ENCODE assay signal across 23 cellular contexts in the genomic region with DNA sequence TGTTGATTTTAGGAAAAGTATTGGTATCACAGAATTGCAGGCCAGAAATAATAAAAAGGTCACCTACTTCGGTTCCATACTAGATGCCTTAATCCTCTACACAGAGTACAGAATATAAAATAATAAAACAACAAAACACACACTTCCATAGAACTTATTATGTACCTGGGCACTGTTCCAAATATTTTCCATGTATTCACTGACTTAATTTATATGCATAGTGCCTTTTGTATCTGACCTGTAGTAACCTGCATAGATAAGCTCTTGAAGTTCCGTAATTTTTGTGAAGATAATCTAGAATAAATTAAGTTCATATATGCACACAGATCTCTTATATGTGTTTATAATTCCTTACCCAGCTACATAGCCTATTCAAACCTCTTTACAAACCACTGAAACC.
DNase-seq lines count a peak whose midpoint lies in the region; ATAC-seq and TF ChIP-seq lines count a peak whose summit lies in the region.
"Had no signal": no experiment of that assay in that cellular context is flagged by ENCODE, and none has a peak within 500 bp of the region (broad histone marks: within the 10 kb centered on the region; RNA-seq: fewer than 3 reads in every experiment).

No MANE protein-coding gene starts in this region.

- H3K23ac ChIP-seq in H9 (ENCODE audit: insufficient read length, low read depth, low read length), result no peak overlapping the region

- H3K9ac ChIP-seq in DND-41 (ENCODE audit: low read depth, low read length) (no peak overlapping the region), H9 (ENCODE audit: extremely low read depth, insufficient read length, low read length) (no peak overlapping the region)
- H3K9ac ChIP-seq: BLaER1 treated with 17β-estradiol and CSF1 and Interleukin-3, amounts not matched to agents 10 nM and 100 nM had no signal

- H4K8ac ChIP-seq in H9 (replicated peaks; ENCODE audit: insufficient read length, low read depth, low read length), result no peak overlapping the region

- ATAC-seq in DND-41 (ENCODE audit: insufficient read depth, low read depth) (no peak), left colon (peak; percentile 92), HG03108 (IDR thresholded peaks at IDR 0.05; ENCODE audit: unreplicated experiment) (no peak), GM21528 (IDR thresholded peaks at IDR 0.05; ENCODE audit: low FRiP score, unreplicated experiment) (no peak)
- ATAC-seq: CD8-positive, alpha-beta T cell; GM12878; HepG2; K562; PC-3 had no signal

- H3K27me3 Mint-ChIP-seq in H9 (ENCODE audit: low read depth), result no peaks in the 10 kb centered on the region

- H2AK5ac ChIP-seq in H9 (ENCODE audit: insufficient read length, low read length), result no peak overlapping the region

- H4K91ac ChIP-seq in H9 (ENCODE audit: insufficient read length, low read depth, low read length), result no peak overlapping the region

- H3K23me2 ChIP-seq in H9 (ENCODE audit: insufficient read length, low read depth, low read length, poor library complexity, severe bottlenecking), result no peaks in the 10 kb centered on the region

- H3K79me2 ChIP-seq in DND-41 (ENCODE audit: insufficient read depth, low read length) (peaks cover 67% of the 10 kb centered on the region), H9 (ENCODE audit: insufficient read depth, low read length) (no peaks in the 10 kb centered on the region; the same call in 1 of the 2 replicates)

- no peak overlapping the region for H3K14ac ChIP-seq in H9 (ENCODE audit: insufficient read depth, low read length)

- H3K4me1 Mint-ChIP-seq in H9, result no peaks in the 10 kb centered on the region

- intact Hi-C loops in left colon (cut with DNase I, micrococcal nuclease), result no loop called here

- peaks cover 45% of the 10 kb centered on the region for H3K36me3 ChIP-seq in DND-41 (ENCODE audit: insufficient read depth, low read length)
- H3K36me3 ChIP-seq: HAP-1 had no signal

- H3K9me3 ChIP-seq in DND-41 (ENCODE audit: insufficient read depth, low read length, severe bottlenecking) (no peaks in the 10 kb centered on the region), H9 (ENCODE audit: control insufficient read depth, low read depth, low read length) (no peaks in the 10 kb centered on the region)
- H3K9me3 ChIP-seq: HAP-1 had no signal

- no peak overlapping the region for H3T11ph ChIP-seq in H9 (ENCODE audit: low read length)

- TF ChIP-seq CTCF in DND-41 (IDR thresholded peaks at IDR 0.05; ENCODE audit: borderline replicate concordance, extremely low read depth, low read length, poor library complexity, severe bottlenecking) (no peak), H9 (conservative IDR thresholded peaks at IDR 0.05) (no peak)

- H4K20me1 ChIP-seq in DND-41 (ENCODE audit: insufficient read depth, low read length) (no peaks in the 10 kb centered on the region), H9 (ENCODE audit: control insufficient read depth, insufficient read depth, insufficient read length) (no peaks in the 10 kb centered on the region)
- H4K20me1 ChIP-seq: BLaER1 treated with 17β-estradiol and CSF1 and Interleukin-3, amounts not matched to agents 10 nM and 100 nM had no signal

- H3K27me3 ChIP-seq in DND-41 (ENCODE audit: insufficient read depth, low read length, poor library complexity) (no peaks in the 10 kb centered on the region), H9 (ENCODE audit: insufficient read depth, low read length) (no peaks in the 10 kb centered on the region)
- H3K27me3 ChIP-seq: BLaER1 treated with 17β-estradiol and CSF1 and Interleukin-3, amounts not matched to agents 10 nM and 100 nM had no signal

- H3K9me3 Mint-ChIP-seq in H9, result no peaks in the 10 kb centered on the region
- H3K9me3 Mint-ChIP-seq: CD8-positive, alpha-beta T cell had no signal

- H4K5ac ChIP-seq in H9 (ENCODE audit: insufficient read length, low read depth, low read length), result no peak overlapping the region

- H2BK12ac ChIP-seq in H9 (ENCODE audit: insufficient read length, low read depth, low read length), result no peak overlapping the region

- peaks cover 90% of the 10 kb centered on the region for H3K4me1 ChIP-seq in DND-41 (ENCODE audit: insufficient read depth, low read length)
- no peaks in the 10 kb centered on the region for H3K4me1 ChIP-seq in H9 (ENCODE audit: insufficient read depth, low read length)

- H2BK20ac ChIP-seq in H9 (ENCODE audit: low read depth, low read length, poor library complexity, severe bottlenecking), result no peak overlapping the region

- H3K79me1 ChIP-seq in H9 (ENCODE audit: insufficient read depth, low read depth, low read length, poor library complexity, severe bottlenecking), result no peaks in the 10 kb centered on the region

- no CpG with 5 or more reads among the region's 2 CpGs for WGBS in H9 (ENCODE audit: extremely low coverage, insufficient read length, low lambda C conversion rate)

- no peak overlapping the region for H3K4me3 Mint-ChIP-seq in H9
- H3K4me3 Mint-ChIP-seq: CD8-positive, alpha-beta T cell had no signal

- H2BK120ac ChIP-seq in H9 (ENCODE audit: low read depth, low read length, poor library complexity, severe bottlenecking), result no peak overlapping the region

- H3K27ac Mint-ChIP-seq in H9, result no peak overlapping the region
- H3K27ac Mint-ChIP-seq: CD8-positive, alpha-beta T cell had no signal

- no peak overlapping the region for H3K18ac ChIP-seq in H9 (ENCODE audit: insufficient read length, low read depth, low read length)

- peaks cover 3 to 9% (median 8%) of the 10 kb centered on the region in 3 experiments for H3K36me3 Mint-ChIP-seq in H9 (ENCODE audit: insufficient read depth in 1 of 3, low read depth in 3 of 3)
- H3K36me3 Mint-ChIP-seq: CD8-positive, alpha-beta T cell had no signal

- H3K27ac ChIP-seq in DND-41 (ENCODE audit: low read length) (peak overlapping the region; percentile 95), H9 (ENCODE audit: insufficient read length, low read depth, low read length) (no peak overlapping the region)
- H3K27ac ChIP-seq: BLaER1 treated with 17β-estradiol and CSF1 and Interleukin-3, amounts not matched to agents 10 nM and 100 nM; HL-60 had no signal

- no peak overlapping the region for H3K4ac ChIP-seq in H9 (ENCODE audit: low read depth, low read length)

- H2AFZ ChIP-seq in DND-41 (ENCODE audit: low read depth, low read length), result no peak overlapping the region
- H2AFZ ChIP-seq in H9 (ENCODE audit: low read length), result no peak overlapping the region

- H2BK15ac ChIP-seq in H9 (ENCODE audit: low read depth, low read length), result no peak overlapping the region

- no peak overlapping the region for H3K4me2 ChIP-seq in DND-41 (ENCODE audit: insufficient read depth, low read length)
- H3K4me2 ChIP-seq in H9 (ENCODE audit: insufficient read depth, insufficient read length, low read length), result no peak overlapping the region
- H3K4me2 ChIP-seq: BLaER1 treated with 17β-estradiol and CSF1 and Interleukin-3, amounts not matched to agents 10 nM and 100 nM had no signal

- DNase-seq in DMS153 (lab: John Stamatoyannopoulos, UW) (peak; percentile 18), DND-41 (no peak), NCI-H69 (lab: John Stamatoyannopoulos, UW) (peak; percentile 27), left colon (no peak), H9 (no peak)
- DNase-seq: ACHN; CD8-positive, alpha-beta T cell; DMS79 treated with DMSO at 0.1 percent for 48 hours; MM.1S; NCI-H1092; NCI-H1694; NCI-H226; NCI-H510A treated with DMSO at 0.1 percent for 48 hours; PC-3; Right ventricle myocardium superior had no signal

- H2BK5ac ChIP-seq in H9 (ENCODE audit: insufficient read length, low read length), result no peak overlapping the region

- H3K4me3 ChIP-seq in DND-41 (ENCODE audit: low read depth in 1 of 2, low read length in 2 of 2), result no peak overlapping the region
- H3K4me3 ChIP-seq: BLaER1 treated with 17β-estradiol and CSF1 and Interleukin-3, amounts not matched to agents 10 nM and 100 nM; GM12878; HAP-1; K562 had no signal

- no peak overlapping the region for H3K56ac ChIP-seq in H9 (ENCODE audit: insufficient read length, low read depth, low read length)

Comparison
In these comparisons a context has a peak if more than half of its experiments do, and no peak if none do; other contexts are left out.
1. DNase-seq: peak in DMS153 (single experiment) and NCI-H69 (single experiment); none in DND-41 (single experiment), left colon (0 of 2) and H9 (single experiment).